In genomic region chr4:113565702-113566012, GRCh38 we compare ENCODE assay signal across 23 cellular contexts.
DNase-seq lines count a peak whose midpoint lies in the region; ATAC-seq and TF ChIP-seq lines count a peak whose summit lies in the region.
"Had no signal": no experiment of that assay in that cellular context is flagged by ENCODE, and none has a peak within 500 bp of the region (broad histone marks: within the 10 kb centered on the region; RNA-seq: fewer than 3 reads in every experiment).

No MANE protein-coding gene starts in this region.

- no peak overlapping the region for H2AFZ ChIP-seq in Loucy (ENCODE audit: low read length)

- no peak for TF ChIP-seq CTCF in Loucy (conservative IDR thresholded peaks at IDR 0.05; ENCODE audit: low read length)

- no peaks in the 10 kb centered on the region for H3K9me2 ChIP-seq in Loucy (replicated peaks; ENCODE audit: low read depth, low read length)

- H3K9me3 Mint-ChIP-seq in activated CD4-positive, alpha-beta T cell treated with anti-CD3 and anti-CD28 coated beads, Interleukin-2, amount 10 ng/mL, durations not matched to agents 7 days and 5 days, result peaks cover 8% of the 10 kb centered on the region
- H3K9me3 Mint-ChIP-seq in activated naive CD8-positive, alpha-beta T cell treated with anti-CD3 and anti-CD28 coated beads, Interleukin-2, amount 10 ng/mL, durations not matched to agents 7 days and 5 days, result no peaks in the 10 kb centered on the region
- H3K9me3 Mint-ChIP-seq in stimulated activated memory B cell treated with anti-CD40 and anti-IgM and Interleukin-4, amounts not matched to agents 10 μg/mL and 1 μg/mL and 100 μg/mL, for 72 hours, result no peaks in the 10 kb centered on the region
- H3K9me3 Mint-ChIP-seq: activated T-cell treated with anti-CD3 and anti-CD28 coated beads, Interleukin-2, amount 50 U/mL, for 4 hours; neural crest cell had no signal

- no peaks in the 10 kb centered on the region for H3K79me2 ChIP-seq in Loucy (ENCODE audit: insufficient read depth, low read length)

- H3K4me3 ChIP-seq in Loucy (ENCODE audit: low read length, poor library complexity, severe bottlenecking), result peak overlapping the region; percentile 38
- H3K4me3 ChIP-seq: gastroesophageal sphincter, right lobe of liver, upper lobe of left lung had no signal

- peaks cover 39% of the 10 kb centered on the region for H3K4me1 Mint-ChIP-seq in activated CD4-positive, alpha-beta T cell treated with anti-CD3 and anti-CD28 coated beads, Interleukin-2, amount 10 ng/mL, durations not matched to agents 7 days and 5 days
- peaks cover 32% of the 10 kb centered on the region for H3K4me1 Mint-ChIP-seq in activated naive CD8-positive, alpha-beta T cell treated with anti-CD3 and anti-CD28 coated beads, Interleukin-2, amount 10 ng/mL, durations not matched to agents 7 days and 5 days
- H3K4me1 Mint-ChIP-seq in stimulated activated memory B cell treated with anti-CD40 and anti-IgM and Interleukin-4, amounts not matched to agents 10 μg/mL and 1 μg/mL and 100 μg/mL, for 72 hours, result peaks cover 65% of the 10 kb centered on the region

- H3F3A ChIP-seq in Loucy (ENCODE audit: low read depth), result no peaks in the 10 kb centered on the region

- POLR2A ChIA-PET in activated CD4-positive, alpha-beta T cell treated with anti-CD3 and anti-CD28 coated beads, Interleukin-2, amount 10 ng/mL, durations not matched to agents 7 days and 5 days (lab: Charles Lee), result no interaction called here
- POLR2A ChIA-PET in activated naive CD8-positive, alpha-beta T cell treated with anti-CD3 and anti-CD28 coated beads, Interleukin-2, amount 10 ng/mL, durations not matched to agents 7 days and 5 days (lab: Charles Lee), result interaction anchor here (0.7 to 2.1 kb wide), 2 partner anchors 195 to 220 kb away, joined by 5 to 12 read pairs; no protein-coding TSS in a partner anchor

- peaks cover 33% of the 10 kb centered on the region for H3K36me3 Mint-ChIP-seq in activated CD4-positive, alpha-beta T cell treated with anti-CD3 and anti-CD28 coated beads, Interleukin-2, amount 10 ng/mL, durations not matched to agents 7 days and 5 days (ENCODE audit: low read depth)
- peaks cover 27% of the 10 kb centered on the region for H3K36me3 Mint-ChIP-seq in activated naive CD8-positive, alpha-beta T cell treated with anti-CD3 and anti-CD28 coated beads, Interleukin-2, amount 10 ng/mL, durations not matched to agents 7 days and 5 days
- peaks cover 20% of the 10 kb centered on the region for H3K36me3 Mint-ChIP-seq in stimulated activated memory B cell treated with anti-CD40 and anti-IgM and Interleukin-4, amounts not matched to agents 10 μg/mL and 1 μg/mL and 100 μg/mL, for 72 hours

- H3K4me2 ChIP-seq in Loucy (ENCODE audit: low read depth, low read length, poor library complexity, severe bottlenecking), result peak overlapping the region; percentile 60

- DNase-seq in activated CD4-positive, alpha-beta T cell treated with anti-CD3 and anti-CD28 coated beads, Interleukin-2, amount 10 ng/mL, durations not matched to agents 7 days and 5 days, result no peak
- no peak for DNase-seq in activated CD4-positive, alpha-beta T cell treated with anti-CD3 and anti-CD28 coated beads for 1 hour
- no peak for DNase-seq in activated naive CD8-positive, alpha-beta T cell treated with anti-CD3 and anti-CD28 coated beads, Interleukin-2, amount 10 ng/mL, durations not matched to agents 7 days and 5 days
- no peak for DNase-seq in KG1 (lab: John Stamatoyannopoulos, UW)
- DNase-seq: activated CD8-positive, alpha-beta memory T cell treated with anti-CD3 and anti-CD28 coated beads for 24 hours; activated naive CD4-positive, alpha-beta T cell; activated T-cell treated with anti-CD3 and anti-CD28 coated beads, Interleukin-2, amount 50 U/mL, for 4 hours; anterior cingulate cortex; COR-L47; cortex of kidney; H7; NCI-H1105 treated with DMSO at 0.1 percent for 48 hours; NCI-H2081 treated with DMSO at 0.1 percent for 48 hours; NCI-H345; NCI-H748 treated with DMSO at 0.1 percent for 48 hours; right lobe of liver; upper lobe of left lung had no signal

- no peaks in the 10 kb centered on the region for H3K27me3 ChIP-seq in Loucy (ENCODE audit: insufficient read depth, low read length, poor library complexity, severe bottlenecking)
- H3K27me3 ChIP-seq: gastroesophageal sphincter, right lobe of liver, upper lobe of left lung had no signal

- peaks cover 46% of the 10 kb centered on the region for H3K4me1 ChIP-seq in Loucy (ENCODE audit: insufficient read depth, low read length, poor library complexity, severe bottlenecking)
- H3K4me1 ChIP-seq: gastroesophageal sphincter, right lobe of liver had no signal

- H4K20me1 ChIP-seq in Loucy (ENCODE audit: insufficient read depth, low read length, poor library complexity, severe bottlenecking), result no peaks in the 10 kb centered on the region

- no peak overlapping the region for H3K4me3 Mint-ChIP-seq in activated CD4-positive, alpha-beta T cell treated with anti-CD3 and anti-CD28 coated beads, Interleukin-2, amount 10 ng/mL, durations not matched to agents 7 days and 5 days
- H3K4me3 Mint-ChIP-seq in activated naive CD8-positive, alpha-beta T cell treated with anti-CD3 and anti-CD28 coated beads, Interleukin-2, amount 10 ng/mL, durations not matched to agents 7 days and 5 days, result peak overlapping the region; percentile 45
- H3K4me3 Mint-ChIP-seq in stimulated activated memory B cell treated with anti-CD40 and anti-IgM and Interleukin-4, amounts not matched to agents 10 μg/mL and 1 μg/mL and 100 μg/mL, for 72 hours, result peak overlapping the region; percentile 63
- H3K4me3 Mint-ChIP-seq: neural crest cell had no signal

- H3K9ac ChIP-seq in Loucy (ENCODE audit: low read depth, low read length, poor library complexity, severe bottlenecking), result peak overlapping the region; percentile 23

- peaks cover 4% of the 10 kb centered on the region; the same call in 1 of the 2 replicates for H3K36me3 ChIP-seq in Loucy (ENCODE audit: insufficient read depth, low read length)
- H3K36me3 ChIP-seq: gastroesophageal sphincter, right lobe of liver, upper lobe of left lung had no signal

- H3K9me3 ChIP-seq in Loucy (ENCODE audit: insufficient read depth, low read depth, low read length), result peaks cover 6% of the 10 kb centered on the region; the same call in 1 of the 2 replicates
- H3K9me3 ChIP-seq: gastroesophageal sphincter, right lobe of liver, upper lobe of left lung had no signal

- no peak for ATAC-seq in activated naive CD8-positive, alpha-beta T cell treated with anti-CD3 and anti-CD28 coated beads, Interleukin-2, amount 10 ng/mL, durations not matched to agents 7 days and 5 days (ENCODE audit: low read depth)
- no peak for ATAC-seq in stimulated activated memory B cell treated with anti-CD40 and anti-IgM and Interleukin-4, amounts not matched to agents 10 μg/mL and 1 μg/mL and 100 μg/mL, for 72 hours
- ATAC-seq in HG02973 (IDR thresholded peaks at IDR 0.05; ENCODE audit: unreplicated experiment) (no peak), GM21619 (IDR thresholded peaks at IDR 0.05; ENCODE audit: unreplicated experiment) (no peak)
- ATAC-seq: gastroesophageal sphincter had no signal

- H3K27me3 Mint-ChIP-seq in activated CD4-positive, alpha-beta T cell treated with anti-CD3 and anti-CD28 coated beads, Interleukin-2, amount 10 ng/mL, durations not matched to agents 7 days and 5 days, result no peaks in the 10 kb centered on the region
- H3K27me3 Mint-ChIP-seq in activated naive CD8-positive, alpha-beta T cell treated with anti-CD3 and anti-CD28 coated beads, Interleukin-2, amount 10 ng/mL, durations not matched to agents 7 days and 5 days, result no peaks in the 10 kb centered on the region
- no peaks in the 10 kb centered on the region for H3K27me3 Mint-ChIP-seq in stimulated activated memory B cell treated with anti-CD40 and anti-IgM and Interleukin-4, amounts not matched to agents 10 μg/mL and 1 μg/mL and 100 μg/mL, for 72 hours

- H3K27ac Mint-ChIP-seq in activated CD4-positive, alpha-beta T cell treated with anti-CD3 and anti-CD28 coated beads, Interleukin-2, amount 10 ng/mL, durations not matched to agents 7 days and 5 days, result peak overlapping the region; percentile 74
- no peak overlapping the region for H3K27ac Mint-ChIP-seq in activated naive CD8-positive, alpha-beta T cell treated with anti-CD3 and anti-CD28 coated beads, Interleukin-2, amount 10 ng/mL, durations not matched to agents 7 days and 5 days
- peak overlapping the region; percentile 82 for H3K27ac Mint-ChIP-seq in stimulated activated memory B cell treated with anti-CD40 and anti-IgM and Interleukin-4, amounts not matched to agents 10 μg/mL and 1 μg/mL and 100 μg/mL, for 72 hours

- CTCF ChIA-PET in activated CD4-positive, alpha-beta T cell treated with anti-CD3 and anti-CD28 coated beads, Interleukin-2, amount 10 ng/mL, durations not matched to agents 7 days and 5 days (lab: Charles Lee), result interaction anchor here (1.2 kb wide), 1 partner anchor 8 kb away, joined by 3 read pairs; no protein-coding TSS in a partner anchor
